In the genomic region with DNA sequence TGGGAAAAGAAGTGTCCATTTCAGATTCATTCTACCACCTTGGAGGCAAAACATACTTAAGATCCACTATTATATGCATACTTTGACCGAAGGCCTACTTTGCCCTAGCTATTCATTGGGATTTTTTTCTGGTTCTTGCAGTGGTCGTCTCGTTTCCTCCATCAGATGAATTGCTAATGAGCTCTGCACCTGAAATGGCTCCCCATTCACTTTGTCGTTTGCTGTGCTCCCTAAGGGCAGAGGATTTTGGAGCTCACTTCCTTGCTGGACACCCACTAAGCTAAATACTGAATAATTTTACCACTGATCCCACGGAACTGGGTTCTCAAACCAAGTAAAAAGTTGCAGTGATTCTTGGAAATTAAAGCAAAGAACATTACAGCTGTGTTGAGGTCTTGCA, we compare ENCODE assay signal across 9 cellular contexts. TPM values are rescaled to one million over a fixed set of nuclear protein-coding genes. Genes with fewer than 3 reads are reported as not detected.
A peak's percentile ranks its signal among the peaks of the same experiment; 100 is the strongest.
DNase-seq lines count a peak whose midpoint lies in the region; ATAC-seq and TF ChIP-seq lines count a peak whose summit lies in the region.
"Had no signal": no experiment of that assay in that cellular context is flagged by ENCODE, and none has a peak within 500 bp of the region (broad histone marks: within the 10 kb centered on the region; RNA-seq: fewer than 3 reads in every experiment).

No MANE protein-coding gene starts in this region.

- TF ChIP-seq CTCF in heart left ventricle (IDR thresholded peaks at IDR 0.05) (no peak), astrocyte of the spinal cord (IDR thresholded peaks at IDR 0.05; ENCODE audit: low read depth, low read length) (no peak), lower lobe of right lung (IDR thresholded peaks at IDR 0.05) (no peak), upper lobe of right lung (IDR thresholded peaks at IDR 0.05) (no peak)

- H3K27ac ChIP-seq in heart left ventricle (peak overlapping the region in 9 of 12 donors; percentile 92 to 99 (median 97)), lower lobe of right lung (peak overlapping the region; percentile 98), upper lobe of right lung (peak overlapping the region; percentile 97)

- DNase-seq in heart left ventricle (no peak), left ventricle myocardium superior (no peak), astrocyte of the spinal cord (ENCODE audit: low read depth, low spot score) (no peak), lower lobe of right lung (no peak), upper lobe of right lung (no peak), C1 segment of cervical spinal cord (lab: John Stamatoyannopoulos, UW) (no peak), superior temporal gyrus (ENCODE audit: extremely low spot score) (no peak)
- DNase-seq: NCI-H2081 treated with DMSO at 0.1 percent for 48 hours had no signal

- 10 to 17% (median 13%) methylated on average over 5 of the region's 5 CpGs for WGBS in heart left ventricle, 4 donors

- intact Hi-C loops in heart left ventricle (cut with DNase I) (loop anchor here in 1 of 10 donors (10.0 kb wide), 1 partner anchor 50 kb away; no protein-coding TSS in a partner anchor), left ventricle myocardium superior (cut with micrococcal nuclease) (no loop called here), lower lobe of right lung (cut with DNase I) (no loop called here), upper lobe of right lung (cut with DNase I) (no loop called here)

- H3K36me3 ChIP-seq in heart left ventricle (peaks cover 0 to 7% (median 0%) of the 10 kb centered on the region in 9 donors), lower lobe of right lung (peaks cover 3% of the 10 kb centered on the region), upper lobe of right lung (no peaks in the 10 kb centered on the region)

- ATAC-seq in heart left ventricle (no peak), left ventricle myocardium superior (no peak), lower lobe of right lung (no peak), upper lobe of right lung (no peak), GM21529 (IDR thresholded peaks at IDR 0.05; ENCODE audit: unreplicated experiment) (no peak)

- H3K4me1 ChIP-seq in heart left ventricle (peaks cover 0 to 61% (median 35%) of the 10 kb centered on the region in 12 donors), lower lobe of right lung (peaks cover 29% of the 10 kb centered on the region), upper lobe of right lung (peaks cover 21% of the 10 kb centered on the region)

- H3K27me3 ChIP-seq in heart left ventricle, result no peaks in the 10 kb centered on the region
- H3K27me3 ChIP-seq in lower lobe of right lung (ENCODE audit: low read depth), result no peaks in the 10 kb centered on the region
- no peaks in the 10 kb centered on the region for H3K27me3 ChIP-seq in upper lobe of right lung

- peak overlapping the region in 10 of 12 donors; percentile 67 to 99 (median 96) for H3K4me3 ChIP-seq in heart left ventricle
- peak overlapping the region; percentile 91 for H3K4me3 ChIP-seq in astrocyte of the spinal cord (ENCODE audit: low read depth, low read length)
- peak overlapping the region; percentile 93 for H3K4me3 ChIP-seq in lower lobe of right lung
- peak overlapping the region; percentile 97 for H3K4me3 ChIP-seq in upper lobe of right lung

- in situ Hi-C loops in astrocyte of the spinal cord (cut with HindIII; ENCODE audit: low sequenced_read_pairs), result no loop called here

- no peak for TF ChIP-seq POLR2A in heart left ventricle (IDR thresholded peaks at IDR 0.05)

- H3K9me3 ChIP-seq in heart left ventricle (peaks cover 0 to 9% (median 0%) of the 10 kb centered on the region in 12 donors), lower lobe of right lung (no peaks in the 10 kb centered on the region), upper lobe of right lung (no peaks in the 10 kb centered on the region)

RNA-seq across cellular contexts. Expression of a gene that starts 1.9 kb away (rescaled TPM):
- total RNA-seq in heart left ventricle (10 to 100 TPM; 31.9 to 65.1 (median 52.6) TPM), left ventricle myocardium superior (40.8 TPM), lower lobe of right lung (67.1 TPM), upper lobe of right lung (60.6 TPM)
- 10 to 100 TPM; 17.0 to 18.2 TPM for polyA plus RNA-seq in heart left ventricle

RNA-seq across cellular contexts. Expression of a gene that starts 16.3 kb away (rescaled TPM):
- total RNA-seq in heart left ventricle (10 to 100 TPM; 21.5 to 41.0 (median 26.2) TPM), left ventricle myocardium superior (32.3 TPM), lower lobe of right lung (23.3 TPM), upper lobe of right lung (23.0 TPM)
- polyA plus RNA-seq in heart left ventricle, result 10 to 100 TPM; 15.0 to 18.3 TPM

RNA-seq across cellular contexts. Expression of a gene that starts 22.8 kb away (rescaled TPM):
- total RNA-seq in heart left ventricle (1 to 10 TPM in 1 of 9 donors, under 1 TPM in 3, not detected in 5; 0.19 to 2.5 (median 0.58) TPM), left ventricle myocardium superior (not detected), lower lobe of right lung (0.47 TPM), upper lobe of right lung (0.29 TPM)
- polyA plus RNA-seq in heart left ventricle, result under 1 TPM in 1 of 2 donors, not detected in 1; 0.08 TPM
